In genomic region chr2:178265851-178266250, GRCh38 we compare ENCODE assay signal across 27 cellular contexts.
DNase-seq lines count a peak whose midpoint lies in the region; ATAC-seq, FAIRE-seq and TF ChIP-seq lines count a peak whose summit lies in the region.
"Had no signal": no experiment of that assay in that cellular context is flagged by ENCODE, and none has a peak within 500 bp of the region (broad histone marks: within the 10 kb centered on the region; RNA-seq: fewer than 3 reads in every experiment).

No MANE protein-coding gene starts in this region.

- no peak overlapping the region for H3K9ac ChIP-seq in H9 (ENCODE audit: extremely low read depth, insufficient read length, low read length)
- H3K9ac ChIP-seq: BLaER1, SK-N-SH had no signal

- H3K27me3 ChIP-seq in A673 (replicated peaks; ENCODE audit: insufficient read depth, low read depth, low read length, poor library complexity) (no peaks in the 10 kb centered on the region), H9 (ENCODE audit: insufficient read depth, low read length) (no peaks in the 10 kb centered on the region)
- H3K27me3 ChIP-seq: BLaER1 had no signal

- BruUV-seq in A673 (replicated peaks; lab: Mats Ljungman, UMichigan) = no TSS peak

- CTCF ChIA-PET in A673 (lab: Charles Lee) = no interaction called here

- H3K4me2 ChIP-seq in H9 (ENCODE audit: insufficient read depth, insufficient read length, low read length) = no peak overlapping the region
- H3K4me2 ChIP-seq: BLaER1, SK-N-SH had no signal

- FAIRE-seq in GM19239 (lab: Jason Lieb, UNC) = no peak
- FAIRE-seq: D721Med, GM12878 had no signal

- H3K27ac Mint-ChIP-seq in H9 = peak overlapping the region in 2 of 3 experiments; percentile 67 to 73; a peak in 4 of 7 replicates
- H3K27ac Mint-ChIP-seq: CD4-positive, CD25-positive, alpha-beta regulatory T cell; HFFc6; T-helper 1 cell treated with Interleukin-12 subunit alpha and Interleukin-12 subunit beta and Interleukin-4 antibody, amounts not matched to agents 30 μg/mL and 1 μg/mL, for 36 hours had no signal

- intact Hi-C loops in A673 (cut with micrococcal nuclease; ENCODE audit: unreplicated experiment) = no loop called here

- no peaks in the 10 kb centered on the region for H3K9me3 Mint-ChIP-seq in H9
- H3K9me3 Mint-ChIP-seq: CD4-positive, CD25-positive, alpha-beta regulatory T cell; HFFc6; T-helper 1 cell treated with Interleukin-12 subunit alpha and Interleukin-12 subunit beta and Interleukin-4 antibody, amounts not matched to agents 30 μg/mL and 1 μg/mL, for 36 hours had no signal

- no peak overlapping the region for H2BK15ac ChIP-seq in H9 (ENCODE audit: low read depth, low read length)

- no peak overlapping the region for H3K4me3 ChIP-seq in A673 (ENCODE audit: low read depth, low read length, poor library complexity, severe bottlenecking)
- H3K4me3 ChIP-seq: BLaER1, GM12878 had no signal

- no peak overlapping the region for H3T11ph ChIP-seq in H9 (ENCODE audit: low read length)

- H4K20me1 ChIP-seq in H9 (ENCODE audit: control insufficient read depth, insufficient read depth, insufficient read length) = no peaks in the 10 kb centered on the region
- H4K20me1 ChIP-seq: BLaER1 had no signal

- no peak overlapping the region for H4K5ac ChIP-seq in H9 (ENCODE audit: insufficient read length, low read depth, low read length)

- H3K4me1 Mint-ChIP-seq in H9 = peaks cover 14 to 16% of the 10 kb centered on the region in 2 experiments
- H3K4me1 Mint-ChIP-seq: CD4-positive, CD25-positive, alpha-beta regulatory T cell had no signal

- H2AK5ac ChIP-seq in H9 (ENCODE audit: insufficient read length, low read length) = no peak overlapping the region

- no peak overlapping the region for H3K56ac ChIP-seq in H9 (ENCODE audit: insufficient read length, low read depth, low read length)

- H3K23ac ChIP-seq in H9 (ENCODE audit: insufficient read length, low read depth, low read length) = no peak overlapping the region

- H2BK20ac ChIP-seq in H9 (ENCODE audit: low read depth, low read length, poor library complexity, severe bottlenecking) = no peak overlapping the region

- no peak overlapping the region for H2BK12ac ChIP-seq in H9 (ENCODE audit: insufficient read length, low read depth, low read length)

- no peaks in the 10 kb centered on the region for H3K79me2 ChIP-seq in H9 (ENCODE audit: insufficient read depth, low read length)

- H3K27ac ChIP-seq in A673 (ENCODE audit: low read depth, low read length, poor library complexity, severe bottlenecking) (peak overlapping the region; percentile 35), H9 (ENCODE audit: insufficient read length, low read depth, low read length) (no peak overlapping the region)
- H3K27ac ChIP-seq: BLaER1 had no signal

- H3K36me3 Mint-ChIP-seq in H9 (ENCODE audit: insufficient read depth in 1 of 3, low read depth in 3 of 3) = no peaks in the 10 kb centered on the region; a peak in 1 of 7 replicates
- H3K36me3 Mint-ChIP-seq: CD4-positive, CD25-positive, alpha-beta regulatory T cell had no signal

- no peak overlapping the region for H2BK5ac ChIP-seq in H9 (ENCODE audit: insufficient read length, low read length)

- POLR2A ChIA-PET in A673 (lab: Charles Lee; ENCODE audit: low non-redundant PET) = no interaction called here

- no peak overlapping the region for H3K18ac ChIP-seq in H9 (ENCODE audit: insufficient read length, low read depth, low read length)

- H3K27me3 Mint-ChIP-seq in H9 (ENCODE audit: low read depth) = no peaks in the 10 kb centered on the region
- H3K27me3 Mint-ChIP-seq: CD4-positive, CD25-positive, alpha-beta regulatory T cell had no signal

- H3K4me3 Mint-ChIP-seq in H9 = no peak overlapping the region
- H3K4me3 Mint-ChIP-seq: CD4-positive, CD25-positive, alpha-beta regulatory T cell; HFFc6; T-helper 1 cell treated with Interleukin-12 subunit alpha and Interleukin-12 subunit beta and Interleukin-4 antibody, amounts not matched to agents 30 μg/mL and 1 μg/mL, for 36 hours had no signal

- no peak overlapping the region for H3K14ac ChIP-seq in H9 (ENCODE audit: insufficient read depth, low read length)

- H3K4me1 ChIP-seq in A673 (ENCODE audit: insufficient read depth, low read length, poor library complexity, severe bottlenecking) (peaks cover 20% of the 10 kb centered on the region), H9 (ENCODE audit: insufficient read depth, low read length) (no peaks in the 10 kb centered on the region; the same call in 1 of the 2 replicates)
- H3K4me1 ChIP-seq: BLaER1 had no signal

- WGBS in H9 (ENCODE audit: extremely low coverage, insufficient read length, low lambda C conversion rate) = no CpG with 5 or more reads among the region's 6 CpGs

- no peak overlapping the region for H3K4ac ChIP-seq in H9 (ENCODE audit: low read depth, low read length)

- no peak overlapping the region for H2BK120ac ChIP-seq in H9 (ENCODE audit: low read depth, low read length, poor library complexity, severe bottlenecking)

- no peak overlapping the region for H4K8ac ChIP-seq in H9 (replicated peaks; ENCODE audit: insufficient read length, low read depth, low read length)

- no peak overlapping the region for H4K91ac ChIP-seq in H9 (ENCODE audit: insufficient read length, low read depth, low read length)

- no peaks in the 10 kb centered on the region for H3K79me1 ChIP-seq in H9 (ENCODE audit: insufficient read depth, low read depth, low read length, poor library complexity, severe bottlenecking)

- no peak for ATAC-seq in GM21390 (IDR thresholded peaks at IDR 0.05; ENCODE audit: unreplicated experiment)

- H3K9me3 ChIP-seq in A673 (ENCODE audit: low read depth, low read length, poor library complexity, severe bottlenecking) = no peaks in the 10 kb centered on the region
- no peaks in the 10 kb centered on the region for H3K9me3 ChIP-seq in H9 (ENCODE audit: control insufficient read depth, low read depth, low read length)
- H3K9me3 ChIP-seq: BLaER1, SK-N-SH had no signal

- no peaks in the 10 kb centered on the region for H3K23me2 ChIP-seq in H9 (ENCODE audit: insufficient read length, low read depth, low read length, poor library complexity, severe bottlenecking)

- TF ChIP-seq CTCF in A673 (conservative IDR thresholded peaks at IDR 0.05; ENCODE audit: low read depth, low read length) (no peak), H9 (conservative IDR thresholded peaks at IDR 0.05) (no peak)

- peak; percentile 39 for DNase-seq in A673 (ENCODE audit: low spot score)
- DNase-seq in H9 = no peak
- peak; percentile 33 for DNase-seq in NCI-H82 treated with DMSO at 0.1 percent for 48 hours (lab: John Stamatoyannopoulos, UW; ENCODE audit: unreplicated experiment)
- peak; percentile 12 for DNase-seq in cerebellar cortex (ENCODE audit: low spot score)
- DNase-seq in GM19239 (ENCODE audit: insufficient read length, low spot score) = no peak
- DNase-seq in RKO (ENCODE audit: low spot score) = no peak
- DNase-seq in NK-92 (lab: John Stamatoyannopoulos, UW; ENCODE audit: unreplicated experiment) = no peak
- DNase-seq: 8988T; CD4-positive, CD25-positive, alpha-beta regulatory T cell; GDM1; H7; HFFc6; KBM-7; NCI-H1092; NCI-H1417 treated with DMSO at 0.1 percent for 48 hours; NCI-H1694 treated with DMSO at 0.1 percent for 48 hours; NCI-H345; NCI-H510A treated with DMSO at 0.1 percent for 48 hours; NCI-H748 treated with DMSO at 0.1 percent for 48 hours; SIG-M5; SK-N-SH; SW 1271 had no signal

- H2AFZ ChIP-seq in H9 (ENCODE audit: low read length) = no peak overlapping the region

- H3K36me3 ChIP-seq in A673 (ENCODE audit: insufficient read depth, low read length, poor library complexity, severe bottlenecking) = no peaks in the 10 kb centered on the region
- H3K36me3 ChIP-seq: BLaER1 had no signal

Comparison
In these comparisons a context has a peak if more than half of its experiments do, and no peak if none do; other contexts are left out.
1. DNase-seq: peak in A673 (single experiment), NCI-H82 treated with DMSO at 0.1 percent for 48 hours (single experiment) and cerebellar cortex (single experiment); none in H9 (single experiment), GM19239 (single experiment), RKO (single experiment) and NK-92 (single experiment).